16 cellular contexts compared by ENCODE assay signal in the genomic region with DNA sequence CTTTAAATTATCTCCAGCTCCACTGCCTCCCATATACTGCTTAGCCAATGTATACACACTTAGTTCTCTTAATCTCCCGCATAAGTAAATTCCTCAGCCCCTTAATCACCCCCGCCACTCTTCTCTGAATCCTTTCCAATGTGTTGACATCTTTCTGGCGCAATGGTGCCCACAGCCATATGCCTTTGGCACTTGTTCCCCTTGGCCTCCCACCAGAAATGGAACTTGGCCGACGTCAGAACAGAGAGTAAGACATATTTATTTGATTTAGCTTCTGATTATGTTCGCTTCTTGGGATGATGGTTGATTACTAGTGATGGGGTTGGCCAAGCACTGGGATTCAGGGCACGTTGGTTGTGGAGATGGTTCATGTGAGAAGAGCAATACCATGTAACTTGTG.
A peak's percentile ranks its signal among the peaks of the same experiment; 100 is the strongest.
DNase-seq lines count a peak whose midpoint lies in the region; ATAC-seq and TF ChIP-seq lines count a peak whose summit lies in the region.
"Had no signal": no experiment of that assay in that cellular context is flagged by ENCODE, and none has a peak within 500 bp of the region (broad histone marks: within the 10 kb centered on the region; RNA-seq: fewer than 3 reads in every experiment).

No MANE protein-coding gene starts in this region.

- no peak for ATAC-seq in GM21528 (IDR thresholded peaks at IDR 0.05; ENCODE audit: low FRiP score, unreplicated experiment)
- ATAC-seq: HepG2 had no signal

- H3K4me3 ChIP-seq in MG63 (no peak overlapping the region), fibroblast of pulmonary artery (replicated peaks; ENCODE audit: low read depth, low read length) (no peak overlapping the region)

- H3K9me3 ChIP-seq in MG63 = no peaks in the 10 kb centered on the region
- H3K9me3 ChIP-seq: BE2C had no signal

- no peak for TF ChIP-seq CTCF in fibroblast of pulmonary artery (IDR thresholded peaks at IDR 0.05; ENCODE audit: low read length, missing control alignments)

- no peaks in the 10 kb centered on the region for H3K36me3 ChIP-seq in MG63
- H3K36me3 ChIP-seq: BE2C had no signal

- H3K27me3 ChIP-seq in MG63 = no peaks in the 10 kb centered on the region
- H3K27me3 ChIP-seq: BE2C had no signal

- DNase-seq in Ammon's horn (ENCODE audit: low spot score) = peak; percentile 6
- DNase-seq in MG63 = peak; percentile 48
- peak; percentile 45 for DNase-seq in astrocyte of the hippocampus (ENCODE audit: low read depth, low spot score)
- DNase-seq in fibroblast of pulmonary artery (ENCODE audit: low read depth) = peak; percentile 1
- no peak for DNase-seq in effector CD4-positive, alpha-beta T cell
- no peak for DNase-seq in activated CD4-positive, CD25-positive, alpha-beta regulatory T cell treated with anti-CD3 and anti-CD28 coated beads, Interleukin-2, amount 50 U/mL, for 72 hours
- DNase-seq: BE2C; CD4-positive, CD25-positive, alpha-beta regulatory T cell; CD8-positive, alpha-beta memory T cell; COR-L47; DMS153; DMS79; GF-D8; H9 had no signal

Comparison
In these comparisons a context has a peak if more than half of its experiments do, and no peak if none do; other contexts are left out.
1. DNase-seq: peak in Ammon's horn (single experiment), MG63 (single experiment), astrocyte of the hippocampus (single experiment) and fibroblast of pulmonary artery (single experiment); none in effector CD4-positive, alpha-beta T cell (single experiment) and activated CD4-positive, CD25-positive, alpha-beta regulatory T cell treated with anti-CD3 and anti-CD28 coated beads, Interleukin-2, amount 50 U/mL, for 72 hours (single experiment).